In the genomic region with DNA sequence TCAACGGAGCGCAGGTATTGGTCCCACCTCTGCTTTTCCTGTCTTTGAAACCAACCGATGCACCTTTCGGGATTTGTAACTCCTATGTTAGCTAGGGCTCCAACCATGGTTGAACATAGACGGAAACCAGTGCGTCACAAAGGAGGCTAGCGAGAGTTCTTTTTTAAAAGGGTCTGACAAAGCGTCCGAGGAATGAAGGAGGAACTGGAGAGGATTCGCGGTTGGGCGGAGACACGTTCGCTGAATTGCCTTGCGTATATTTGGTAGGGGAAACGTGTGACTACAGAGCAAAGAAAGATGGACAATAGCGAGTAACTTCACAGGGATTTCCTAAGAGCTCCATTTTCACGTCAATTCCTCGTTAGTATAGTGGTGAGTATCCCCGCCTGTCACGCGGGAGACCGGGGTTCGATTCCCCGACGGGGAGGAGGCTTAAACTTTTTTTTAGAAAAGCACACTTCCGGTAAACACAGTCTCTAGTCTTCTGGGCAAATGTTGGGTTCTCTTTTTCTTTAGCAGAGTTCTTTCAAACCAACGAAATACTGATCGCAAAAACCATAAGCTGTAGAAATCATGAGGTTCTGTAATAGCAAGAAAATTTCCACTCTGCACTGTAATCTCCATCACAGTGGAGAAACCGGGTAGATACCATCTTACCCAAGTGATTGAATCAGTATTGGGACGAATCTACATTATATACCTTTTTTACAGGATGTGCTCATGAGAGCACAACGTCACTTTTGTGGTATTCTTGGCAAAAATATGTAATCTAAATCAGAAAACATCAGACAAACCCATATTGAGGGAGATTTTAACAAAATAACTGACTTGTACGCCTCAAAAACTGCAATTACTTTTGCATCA, we compare ENCODE assay signal across 8 cellular contexts. TPM values are rescaled to one million over a fixed set of nuclear protein-coding genes. Genes with fewer than 3 reads are reported as not detected.
DNase-seq lines count a peak whose midpoint lies in the region; ATAC-seq and TF ChIP-seq lines count a peak whose summit lies in the region.

No MANE protein-coding gene starts in this region.

- H3K27me3 ChIP-seq in hepatocyte: no peaks in the 10 kb centered on the region

- H3K36me3 ChIP-seq in hepatocyte (replicated peaks; ENCODE audit: insufficient read depth, low read depth): no peaks in the 10 kb centered on the region

- H3K27ac Mint-ChIP-seq in chondrocyte (ENCODE audit: unreplicated experiment): no peak overlapping the region

- H3K9me3 ChIP-seq in hepatocyte (ENCODE audit: low read depth): no peaks in the 10 kb centered on the region

- no peaks in the 10 kb centered on the region for H3K79me2 ChIP-seq in hepatocyte

- WGBS in hepatocyte (ENCODE audit: low lambda C conversion rate, missing lambda C conversion rate): 4% methylated on average over 33 of the region's 33 CpGs

- TF ChIP-seq CTCF in hepatocyte (IDR thresholded peaks at IDR 0.05; ENCODE audit: poor library complexity) (no peak), retinal pigment epithelial cell (conservative IDR thresholded peaks at IDR 0.05; ENCODE audit: low read depth, low read length) (no peak), chondrocyte (IDR thresholded peaks at IDR 0.05) (no peak)

- no peaks in the 10 kb centered on the region for H3K4me1 Mint-ChIP-seq in chondrocyte (ENCODE audit: low read depth)

- peak overlapping the region; percentile 97 for H3K27ac ChIP-seq in hepatocyte

- H3K36me3 Mint-ChIP-seq in chondrocyte (ENCODE audit: low read depth): no peaks in the 10 kb centered on the region

- H4K20me1 ChIP-seq in hepatocyte (ENCODE audit: insufficient read depth, poor library complexity, severe bottlenecking): no peaks in the 10 kb centered on the region

- H3K4me1 ChIP-seq in hepatocyte (ENCODE audit: insufficient read depth): peaks cover 7% of the 10 kb centered on the region

- H3K4me3 ChIP-seq in hepatocyte: peak overlapping the region; percentile 82
- peak overlapping the region; percentile 82 for H3K4me3 ChIP-seq in retinal pigment epithelial cell (ENCODE audit: low read length)

- H2AFZ ChIP-seq in hepatocyte: peak overlapping the region; percentile 91

- no peak overlapping the region for H3K4me3 Mint-ChIP-seq in chondrocyte (ENCODE audit: unreplicated experiment)

- H3K4me2 ChIP-seq in hepatocyte: peak overlapping the region; percentile 74

- peak; percentile 78 for DNase-seq in NCI-H146 (lab: John Stamatoyannopoulos, UW)
- DNase-seq in T-helper 2 cell: peak; percentile 55 to 90 (median 76)
- peak in 57 of 58 donors; percentile 14 to 92 (median 62) for DNase-seq in anterior cingulate cortex (lab: John Stamatoyannopoulos, UW)
- peak; percentile 89 for DNase-seq in hepatocyte (ENCODE audit: low spot score)
- no peak for DNase-seq in retinal pigment epithelial cell (ENCODE audit: low read depth)
- no peak for DNase-seq in chondrocyte (ENCODE audit: low spot score)

- ATAC-seq in GM18499 (IDR thresholded peaks at IDR 0.05; ENCODE audit: insufficient read depth, unreplicated experiment) (peak; percentile 52), HG02852 (IDR thresholded peaks at IDR 0.05; ENCODE audit: unreplicated experiment) (peak; percentile 46)

- H3K9me2 ChIP-seq in hepatocyte (replicated peaks; ENCODE audit: insufficient read depth): no peaks in the 10 kb centered on the region

- peaks cover 2% of the 10 kb centered on the region for H3K27me3 Mint-ChIP-seq in chondrocyte (ENCODE audit: low read depth)

- no peaks in the 10 kb centered on the region for H3K9me3 Mint-ChIP-seq in chondrocyte (ENCODE audit: low read depth)

RNA-seq across cellular contexts. Expression of gene ZNF184, which starts 6.6 kb away (rescaled TPM):
- total RNA-seq in hepatocyte (10.7 and 12.3 TPM in 2 replicates), chondrocyte (7.3 to 7.9 TPM (median 7.4 TPM) in 3 replicates)
- polyA plus RNA-seq in hepatocyte: 5.1 and 5.3 TPM in 2 replicates

Comparison
In these comparisons a context has a peak if more than half of its experiments do, and no peak if none do; other contexts are left out.
1. DNase-seq: peak in NCI-H146 (single experiment), T-helper 2 cell (5 of 5), anterior cingulate cortex (57 of 58) and hepatocyte (single experiment); none in retinal pigment epithelial cell (single experiment) and chondrocyte (single experiment).